Comparison of ENCODE assay signal across 1 cellular context in genomic region chr19:39412100-39412866, GRCh38.
TF ChIP-seq lines count a peak whose summit lies in the region.

Gene PLEKHG2 (plus strand): TSS chr19:39412669. CDS start chr19:39414087, 1,418 bp downstream.

TF ChIP-seq in HepG2, 621 proteins besides CTCF, POLR2A, EP300 and RAD21 (continued from another document and continues in another):
- TF ChIP-seq, protein P1, sequence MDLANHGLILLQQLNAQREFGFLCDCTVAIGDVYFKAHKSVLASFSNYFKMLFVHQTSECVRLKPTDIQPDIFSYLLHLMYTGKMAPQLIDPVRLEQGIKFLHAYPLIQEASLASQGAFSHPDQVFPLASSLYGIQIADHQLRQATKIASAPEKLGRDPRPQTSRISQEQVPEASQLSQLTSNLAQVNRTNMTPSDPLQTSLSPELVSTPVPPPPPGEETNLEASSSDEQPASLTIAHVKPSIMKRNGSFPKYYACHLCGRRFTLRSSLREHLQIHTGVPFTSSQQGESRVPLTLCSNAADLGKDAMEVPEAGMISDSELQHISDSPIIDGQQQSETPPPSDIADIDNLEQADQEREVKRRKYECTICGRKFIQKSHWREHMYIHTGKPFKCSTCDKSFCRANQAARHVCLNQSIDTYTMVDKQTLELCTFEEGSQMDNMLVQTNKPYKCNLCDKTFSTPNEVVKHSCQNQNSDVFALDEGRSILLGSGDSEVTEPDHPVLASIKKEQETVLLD (CRISPR knock-in tag; IDR thresholded peaks at IDR 0.05; ENCODE audit: low read depth): no peak
- TF ChIP-seq FLYWCH1 (CRISPR knock-in tag; IDR thresholded peaks at IDR 0.05) (no peak), ATM (IDR thresholded peaks at IDR 0.05; ENCODE audit: borderline replicate concordance) (no peak), GATA4 (IDR thresholded peaks at IDR 0.05; ENCODE audit: borderline replicate concordance, low read depth) (peak; percentile 37; the same call in 1 of the 2 replicates), ZKSCAN8 (CRISPR knock-in tag; IDR thresholded peaks at IDR 0.05; ENCODE audit: borderline replicate concordance) (peak; percentile 51; the same call in 1 of the 2 replicates), ZNF879 (CRISPR knock-in tag; IDR thresholded peaks at IDR 0.05) (no peak), YEATS4 (CRISPR knock-in tag; IDR thresholded peaks at IDR 0.05; ENCODE audit: borderline replicate concordance) (no peak; the same call in 1 of the 2 replicates), HOXD1 (CRISPR knock-in tag; IDR thresholded peaks at IDR 0.05) (no peak), PHF20 (CRISPR knock-in tag; IDR thresholded peaks at IDR 0.05) (no peak; the same call in none of the 2 replicates), KMT2A (CRISPR knock-in tag; IDR thresholded peaks at IDR 0.05) (no peak), ZNF468 (CRISPR knock-in tag; IDR thresholded peaks at IDR 0.05) (no peak), ZNF234 (CRISPR knock-in tag; conservative IDR thresholded peaks at IDR 0.05) (no peak), TBL1XR1 (IDR thresholded peaks at IDR 0.05; ENCODE audit: borderline replicate concordance, low read length, partially characterized antibody) (peak; percentile 26), E2F2 (CRISPR knock-in tag; IDR thresholded peaks at IDR 0.05; ENCODE audit: borderline replicate concordance) (0 out of 2 replicates have a peak, but pooled peaks have one; percentile 52), SRSF1 (optimal IDR thresholded peaks at IDR 0.05; ENCODE audit: low read depth, low read length) (peak; percentile 63), ZNF7 (CRISPR knock-in tag; IDR thresholded peaks at IDR 0.05) (no peak; the same call in 1 of the 2 replicates), ZNF17 (CRISPR knock-in tag; IDR thresholded peaks at IDR 0.05) (no peak), ZNF274 (CRISPR knock-in tag; IDR thresholded peaks at IDR 0.05) (peak; percentile 50; the same call in 1 of the 2 replicates), AGO2 (optimal IDR thresholded peaks at IDR 0.05; ENCODE audit: low read depth, low read length) (no peak), ZNF414 (CRISPR knock-in tag; IDR thresholded peaks at IDR 0.05) (no peak), MTF1 (CRISPR knock-in tag; IDR thresholded peaks at IDR 0.05) (no peak; the same call in 1 of the 2 replicates), ZFP36L1 (CRISPR knock-in tag; IDR thresholded peaks at IDR 0.05) (no peak), SMARCE1 (IDR thresholded peaks at IDR 0.05; ENCODE audit: borderline replicate concordance) (no peak), HMGXB3 (CRISPR knock-in tag; IDR thresholded peaks at IDR 0.05; ENCODE audit: borderline replicate concordance) (no peak), PAX8 (CRISPR knock-in tag; IDR thresholded peaks at IDR 0.05; ENCODE audit: borderline replicate concordance) (no peak), ARNT (IDR thresholded peaks at IDR 0.05) (no peak), MYC (CRISPR knock-in tag; IDR thresholded peaks at IDR 0.05; ENCODE audit: borderline replicate concordance) (peak; percentile 63), ZNF124 (CRISPR knock-in tag; IDR thresholded peaks at IDR 0.05) (no peak), ZNF567 (CRISPR knock-in tag; IDR thresholded peaks at IDR 0.05; ENCODE audit: borderline replicate concordance) (no peak), ZNF383 (CRISPR knock-in tag; IDR thresholded peaks at IDR 0.05; ENCODE audit: borderline replicate concordance) (no peak), JUND (CRISPR knock-in tag; IDR thresholded peaks at IDR 0.05) (peak; percentile 73; the same call in 1 of the 2 replicates), PRPF4 (IDR thresholded peaks at IDR 0.05; ENCODE audit: low read depth, low read length, poor library complexity, severe bottlenecking) (peak; percentile 96), ZMYM2 (CRISPR knock-in tag; IDR thresholded peaks at IDR 0.05) (peak; percentile 81), FOXO4 (CRISPR knock-in tag; conservative IDR thresholded peaks at IDR 0.05) (no peak), RORA (CRISPR knock-in tag; IDR thresholded peaks at IDR 0.05) (no peak)
- TF ChIP-seq, protein P2, sequence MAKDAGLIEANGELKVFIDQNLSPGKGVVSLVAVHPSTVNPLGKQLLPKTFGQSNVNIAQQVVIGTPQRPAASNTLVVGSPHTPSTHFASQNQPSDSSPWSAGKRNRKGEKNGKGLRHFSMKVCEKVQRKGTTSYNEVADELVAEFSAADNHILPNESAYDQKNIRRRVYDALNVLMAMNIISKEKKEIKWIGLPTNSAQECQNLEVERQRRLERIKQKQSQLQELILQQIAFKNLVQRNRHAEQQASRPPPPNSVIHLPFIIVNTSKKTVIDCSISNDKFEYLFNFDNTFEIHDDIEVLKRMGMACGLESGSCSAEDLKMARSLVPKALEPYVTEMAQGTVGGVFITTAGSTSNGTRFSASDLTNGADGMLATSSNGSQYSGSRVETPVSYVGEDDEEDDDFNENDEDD (CRISPR knock-in tag; IDR thresholded peaks at IDR 0.05; ENCODE audit: borderline replicate concordance): peak; percentile 77
- TF ChIP-seq, protein P3, sequence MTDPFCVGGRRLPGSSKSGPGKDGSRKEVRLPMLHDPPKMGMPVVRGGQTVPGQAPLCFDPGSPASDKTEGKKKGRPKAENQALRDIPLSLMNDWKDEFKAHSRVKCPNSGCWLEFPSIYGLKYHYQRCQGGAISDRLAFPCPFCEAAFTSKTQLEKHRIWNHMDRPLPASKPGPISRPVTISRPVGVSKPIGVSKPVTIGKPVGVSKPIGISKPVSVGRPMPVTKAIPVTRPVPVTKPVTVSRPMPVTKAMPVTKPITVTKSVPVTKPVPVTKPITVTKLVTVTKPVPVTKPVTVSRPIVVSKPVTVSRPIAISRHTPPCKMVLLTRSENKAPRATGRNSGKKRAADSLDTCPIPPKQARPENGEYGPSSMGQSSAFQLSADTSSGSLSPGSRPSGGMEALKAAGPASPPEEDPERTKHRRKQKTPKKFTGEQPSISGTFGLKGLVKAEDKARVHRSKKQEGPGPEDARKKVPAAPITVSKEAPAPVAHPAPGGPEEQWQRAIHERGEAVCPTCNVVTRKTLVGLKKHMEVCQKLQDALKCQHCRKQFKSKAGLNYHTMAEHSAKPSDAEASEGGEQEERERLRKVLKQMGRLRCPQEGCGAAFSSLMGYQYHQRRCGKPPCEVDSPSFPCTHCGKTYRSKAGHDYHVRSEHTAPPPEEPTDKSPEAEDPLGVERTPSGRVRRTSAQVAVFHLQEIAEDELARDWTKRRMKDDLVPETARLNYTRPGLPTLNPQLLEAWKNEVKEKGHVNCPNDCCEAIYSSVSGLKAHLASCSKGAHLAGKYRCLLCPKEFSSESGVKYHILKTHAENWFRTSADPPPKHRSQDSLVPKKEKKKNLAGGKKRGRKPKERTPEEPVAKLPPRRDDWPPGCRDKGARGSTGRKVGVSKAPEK (CRISPR knock-in tag; IDR thresholded peaks at IDR 0.05; ENCODE audit: borderline replicate concordance): no peak
- TF ChIP-seq, protein P4, sequence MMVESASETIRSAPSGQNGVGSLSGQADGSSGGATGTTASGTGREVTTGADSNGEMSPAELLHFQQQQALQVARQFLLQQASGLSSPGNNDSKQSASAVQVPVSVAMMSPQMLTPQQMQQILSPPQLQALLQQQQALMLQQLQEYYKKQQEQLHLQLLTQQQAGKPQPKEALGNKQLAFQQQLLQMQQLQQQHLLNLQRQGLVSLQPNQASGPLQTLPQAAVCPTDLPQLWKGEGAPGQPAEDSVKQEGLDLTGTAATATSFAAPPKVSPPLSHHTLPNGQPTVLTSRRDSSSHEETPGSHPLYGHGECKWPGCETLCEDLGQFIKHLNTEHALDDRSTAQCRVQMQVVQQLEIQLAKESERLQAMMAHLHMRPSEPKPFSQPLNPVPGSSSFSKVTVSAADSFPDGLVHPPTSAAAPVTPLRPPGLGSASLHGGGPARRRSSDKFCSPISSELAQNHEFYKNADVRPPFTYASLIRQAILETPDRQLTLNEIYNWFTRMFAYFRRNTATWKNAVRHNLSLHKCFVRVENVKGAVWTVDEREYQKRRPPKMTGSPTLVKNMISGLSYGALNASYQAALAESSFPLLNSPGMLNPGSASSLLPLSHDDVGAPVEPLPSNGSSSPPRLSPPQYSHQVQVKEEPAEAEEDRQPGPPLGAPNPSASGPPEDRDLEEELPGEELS (CRISPR knock-in tag; IDR thresholded peaks at IDR 0.05): no peak
- TF ChIP-seq, protein P5, sequence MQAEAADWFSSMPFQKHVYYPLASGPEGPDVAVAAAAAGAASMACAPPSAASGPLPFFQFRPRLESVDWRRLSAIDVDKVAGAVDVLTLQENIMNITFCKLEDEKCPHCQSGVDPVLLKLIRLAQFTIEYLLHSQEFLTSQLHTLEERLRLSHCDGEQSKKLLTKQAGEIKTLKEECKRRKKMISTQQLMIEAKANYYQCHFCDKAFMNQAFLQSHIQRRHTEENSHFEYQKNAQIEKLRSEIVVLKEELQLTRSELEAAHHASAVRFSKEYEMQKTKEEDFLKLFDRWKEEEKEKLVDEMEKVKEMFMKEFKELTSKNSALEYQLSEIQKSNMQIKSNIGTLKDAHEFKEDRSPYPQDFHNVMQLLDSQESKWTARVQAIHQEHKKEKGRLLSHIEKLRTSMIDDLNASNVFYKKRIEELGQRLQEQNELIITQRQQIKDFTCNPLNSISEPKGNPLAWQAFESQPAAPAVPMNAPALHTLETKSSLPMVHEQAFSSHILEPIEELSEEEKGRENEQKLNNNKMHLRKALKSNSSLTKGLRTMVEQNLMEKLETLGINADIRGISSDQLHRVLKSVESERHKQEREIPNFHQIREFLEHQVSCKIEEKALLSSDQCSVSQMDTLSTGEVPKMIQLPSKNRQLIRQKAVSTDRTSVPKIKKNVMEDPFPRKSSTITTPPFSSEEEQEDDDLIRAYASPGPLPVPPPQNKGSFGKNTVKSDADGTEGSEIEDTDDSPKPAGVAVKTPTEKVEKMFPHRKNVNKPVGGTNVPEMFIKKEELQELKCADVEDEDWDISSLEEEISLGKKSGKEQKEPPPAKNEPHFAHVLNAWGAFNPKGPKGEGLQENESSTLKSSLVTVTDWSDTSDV (CRISPR knock-in tag; IDR thresholded peaks at IDR 0.05): no peak
- TF ChIP-seq, protein P6, sequence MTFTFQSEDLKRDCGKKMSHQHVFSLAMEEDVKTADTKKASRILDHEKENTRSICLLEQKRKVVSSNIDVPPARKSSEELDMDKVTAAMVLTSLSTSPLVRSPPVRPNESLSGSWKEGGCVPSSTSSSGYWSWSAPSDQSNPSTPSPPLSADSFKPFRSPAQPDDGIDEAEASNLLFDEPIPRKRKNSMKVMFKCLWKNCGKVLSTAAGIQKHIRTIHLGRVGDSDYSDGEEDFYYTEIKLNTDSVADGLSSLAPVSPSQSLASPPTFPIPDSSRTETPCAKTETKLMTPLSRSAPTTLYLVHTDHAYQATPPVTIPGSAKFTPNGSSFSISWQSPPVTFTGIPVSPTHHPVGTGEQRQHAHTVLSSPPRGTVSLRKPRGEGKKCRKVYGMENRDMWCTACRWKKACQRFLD (CRISPR knock-in tag; IDR thresholded peaks at IDR 0.05; ENCODE audit: borderline replicate concordance): no peak
